22 cellular contexts compared by ENCODE assay signal in the genomic region with DNA sequence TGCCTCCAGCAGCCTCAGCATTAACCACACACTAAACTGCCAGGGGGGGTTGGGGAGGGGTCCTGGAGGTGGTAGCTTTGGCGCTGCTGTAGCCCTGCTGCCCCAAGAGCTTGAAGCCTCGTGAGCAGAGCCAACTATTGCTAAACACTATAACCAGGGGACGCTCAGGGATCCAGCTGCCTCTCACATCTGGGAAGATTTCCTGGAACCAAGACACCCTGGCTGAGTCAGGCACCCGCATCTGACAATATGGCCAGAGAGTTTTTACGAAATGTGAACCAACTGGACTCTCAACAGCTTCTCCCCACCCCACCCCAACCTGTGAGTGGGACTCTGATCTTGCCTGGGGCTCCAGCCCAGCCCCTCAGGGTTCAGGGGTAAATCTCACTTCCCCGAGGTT. TPM values are rescaled to one million over a fixed set of nuclear protein-coding genes. Genes with fewer than 3 reads are reported as not detected.
DNase-seq lines count a peak whose midpoint lies in the region; ATAC-seq, FAIRE-seq and TF ChIP-seq lines count a peak whose summit lies in the region.
"Had no signal": no experiment of that assay in that cellular context is flagged by ENCODE, and none has a peak within 500 bp of the region (broad histone marks: within the 10 kb centered on the region; RNA-seq: fewer than 3 reads in every experiment).

No MANE protein-coding gene starts in this region.

- H3K27me3 ChIP-seq in right lobe of liver (no peaks in the 10 kb centered on the region), HepG2 (ENCODE audit: control insufficient read depth in 1 of 2, insufficient read depth in 2 of 2, low read length in 2 of 2) (peaks cover 4 to 39% of the 10 kb centered on the region in 2 experiments), lower lobe of right lung (ENCODE audit: low read depth) (no peaks in the 10 kb centered on the region), SJCRH30 (peaks cover 15% of the 10 kb centered on the region; the same call in 1 of the 2 replicates)
- H3K27me3 ChIP-seq: breast epithelium, Peyer's patch, vagina had no signal

- TF ChIP-seq EP300 in HepG2 (IDR thresholded peaks at IDR 0.05; ENCODE audit: low read depth in 2 of 2, low read length in 2 of 2): no peak
- no peak for TF ChIP-seq EP300 in HepG2 (CRISPR knock-in tag; IDR thresholded peaks at IDR 0.05; ENCODE audit: borderline replicate concordance)

- H3K27ac Mint-ChIP-seq in type B pancreatic cell: no peak overlapping the region

- no peak overlapping the region for H3K27ac ChIP-seq in right lobe of liver
- H3K27ac ChIP-seq in HepG2 (ENCODE audit: extremely low read length, insufficient read depth, low read length): no peak overlapping the region
- no peak overlapping the region for H3K27ac ChIP-seq in lower lobe of right lung
- H3K27ac ChIP-seq in SJCRH30: no peak overlapping the region
- H3K27ac ChIP-seq: breast epithelium, neutrophil, Peyer's patch, vagina had no signal

- no peak for FAIRE-seq in HepG2 (lab: Jason Lieb, UNC)
- FAIRE-seq: G401.6, GM12892, islet of Langerhans had no signal

- BruUV-seq in HepG2 (replicated peaks; lab: Mats Ljungman, UMichigan): no TSS peak

- H3K4me1 Mint-ChIP-seq in type B pancreatic cell (ENCODE audit: unreplicated experiment): peaks cover 29% of the 10 kb centered on the region

- DNase-seq in right lobe of liver (peak in 2 of 3 donors; percentile 24 to 25), HepG2 (ENCODE audit: low spot score) (no peak), fibroblast of peridontal ligament (ENCODE audit: extremely low read depth) (peak; percentile 66), lower lobe of right lung (peak; percentile 16), pons (ENCODE audit: low spot score) (no peak), type B pancreatic cell (ENCODE audit: extremely low spot score, unreplicated experiment) (no peak), SJCRH30 (no peak), HuH-7 (ENCODE audit: low spot score) (no peak)
- DNase-seq: effector memory CD8-positive, alpha-beta T cell; midbrain; NCI-H2029; NCI-H748 treated with DMSO at 0.1 percent for 48 hours; stimulated activated naive CD4-positive, alpha-beta T cell treated with Interleukin-2 at 50 U/mL for 16 hours had no signal

- H3K9me3 ChIP-seq in right lobe of liver (no peaks in the 10 kb centered on the region), HepG2 (ENCODE audit: low read length) (no peaks in the 10 kb centered on the region), lower lobe of right lung (no peaks in the 10 kb centered on the region), SJCRH30 (replicated peaks) (no peaks in the 10 kb centered on the region)
- H3K9me3 ChIP-seq: breast epithelium, Caco-2, neutrophil, Peyer's patch, vagina had no signal

- 92% methylated on average over 2 of the region's 6 CpGs for WGBS in right lobe of liver (ENCODE audit: insufficient coverage, low coverage, low lambda C conversion rate, missing lambda C conversion rate)
- 20% methylated on average over 6 of the region's 6 CpGs for WGBS in HepG2 (ENCODE audit: low lambda C conversion rate)

- in situ Hi-C loops in HepG2 (cut with HindIII; ENCODE audit: extremely low pct_ligation_motif_present, low pct_unique_long_range_greater_than_20kb): no loop called here

- no peak for TF ChIP-seq POLR2A in right lobe of liver (IDR thresholded peaks at IDR 0.05)
- TF ChIP-seq POLR2A in HepG2 (IDR thresholded peaks at IDR 0.05; ENCODE audit: insufficient read depth in 1 of 2, low read depth in 2 of 2, low read length in 2 of 2): no peak

- no peak for TF ChIP-seq CTCF in right lobe of liver (IDR thresholded peaks at IDR 0.05)
- no peak for TF ChIP-seq CTCF in HepG2 (CRISPR knock-in tag; IDR thresholded peaks at IDR 0.05)
- no peak for TF ChIP-seq CTCF in lower lobe of right lung (IDR thresholded peaks at IDR 0.05)
- TF ChIP-seq CTCF in type B pancreatic cell (conservative IDR thresholded peaks at IDR 0.05): no peak

- intact Hi-C loops in right lobe of liver (cut with DNase I) (no loop called here), HepG2 (cut with micrococcal nuclease; ENCODE audit: unreplicated experiment) (no loop called here), lower lobe of right lung (cut with DNase I) (no loop called here)

- no peak overlapping the region for H3K9ac ChIP-seq in HepG2 (ENCODE audit: insufficient read depth, low read depth, low read length)

- H3K9me3 Mint-ChIP-seq in type B pancreatic cell: no peaks in the 10 kb centered on the region
- H3K9me3 Mint-ChIP-seq: effector memory CD8-positive, alpha-beta T cell had no signal

- peaks cover 23% of the 10 kb centered on the region for H3K27me3 Mint-ChIP-seq in type B pancreatic cell

- CTCF ChIA-PET in HepG2 (lab: Yijun Ruan, JAX; ENCODE audit: low intra/inter-chr PET ratio, low total read pairs): no interaction called here

- peaks cover 4% of the 10 kb centered on the region for H3K36me3 Mint-ChIP-seq in type B pancreatic cell

- POLR2A ChIA-PET in HepG2 (lab: Yijun Ruan, JAX): no interaction called here

- H3K4me2 ChIP-seq in HepG2 (ENCODE audit: low read depth, low read length): no peak overlapping the region

- no peak for TF ChIP-seq RAD21 in HepG2 (CRISPR knock-in tag; IDR thresholded peaks at IDR 0.05)

- no peak overlapping the region for H2AFZ ChIP-seq in HepG2 (ENCODE audit: low read length)

- no peaks in the 10 kb centered on the region for H4K20me1 ChIP-seq in HepG2 (ENCODE audit: insufficient read depth, low read length)

- H3K4me1 ChIP-seq in right lobe of liver: peaks cover 0 to 12% (median 7%) of the 10 kb centered on the region in 4 donors
- H3K4me1 ChIP-seq in HepG2 (ENCODE audit: insufficient read depth, low read length): peaks cover 26% of the 10 kb centered on the region
- peaks cover 33% of the 10 kb centered on the region for H3K4me1 ChIP-seq in lower lobe of right lung
- H3K4me1 ChIP-seq in SJCRH30: no peaks in the 10 kb centered on the region

- H3K79me2 ChIP-seq in HepG2 (ENCODE audit: insufficient read depth, low read length): no peaks in the 10 kb centered on the region

- no peaks in the 10 kb centered on the region for H3K36me3 ChIP-seq in right lobe of liver
- H3K36me3 ChIP-seq in HepG2 (replicated peaks in 1 of 2; ENCODE audit: control insufficient read depth in 1 of 2, insufficient read depth in 2 of 2, low read length in 2 of 2): no peaks in the 10 kb centered on the region
- no peaks in the 10 kb centered on the region for H3K36me3 ChIP-seq in lower lobe of right lung
- H3K36me3 ChIP-seq in SJCRH30: no peaks in the 10 kb centered on the region
- H3K36me3 ChIP-seq: breast epithelium, neutrophil, Peyer's patch, vagina had no signal

- ATAC-seq in right lobe of liver: no peak
- ATAC-seq in HepG2: no peak
- no peak for ATAC-seq in lower lobe of right lung
- ATAC-seq: effector memory CD8-positive, alpha-beta T cell had no signal

- H3K4me3 Mint-ChIP-seq in type B pancreatic cell: no peak overlapping the region
- H3K4me3 Mint-ChIP-seq: effector memory CD8-positive, alpha-beta T cell had no signal

- H3K4me3 ChIP-seq in right lobe of liver: no peak overlapping the region
- no peak overlapping the region for H3K4me3 ChIP-seq in HepG2 (replicated peaks in 1 of 3; ENCODE audit: insufficient read depth in 1 of 3, low read depth in 2 of 3, low read length in 3 of 3)
- H3K4me3 ChIP-seq in lower lobe of right lung: no peak overlapping the region
- H3K4me3 ChIP-seq in SJCRH30: no peak overlapping the region
- H3K4me3 ChIP-seq: breast epithelium, Peyer's patch, skin epidermis, vagina had no signal

RNA-seq across cellular contexts. Expression of gene C1QTNF6, which starts 14.3 kb away (rescaled TPM):
- 10 to 100 TPM in 2 of 6 experiments, 1 to 10 TPM in 4; 3.3 to 12.6 (median 6.3) TPM for total RNA-seq in right lobe of liver
- total RNA-seq in HepG2 (2016; rRNA removed; fragmentation: Illumina TruSeq; extraction: Trizol): 1.5 and 2.7 TPM in 2 replicates
- total RNA-seq in HepG2 (2016; cell fraction: cytosol; rRNA removed; fragmentation: Illumina TruSeq; extraction: Trizol; ENCODE audit: low read depth): 0.40 and 0.97 TPM in 2 replicates
- total RNA-seq in HepG2 (2016; cell fraction: insoluble cytoplasmic fraction; rRNA removed; fragmentation: Illumina TruSeq; extraction: Trizol): 1.1 and 2.5 TPM in 2 replicates
- 1.7 and 1.8 TPM in 2 replicates for total RNA-seq in HepG2 (2016; cell fraction: membrane; rRNA removed; fragmentation: Illumina TruSeq; extraction: Trizol)
- total RNA-seq in HepG2 (2016; cell fraction: nucleus; rRNA removed; fragmentation: Illumina TruSeq; extraction: Trizol): 4.5 and 5.3 TPM in 2 replicates
- polyA plus RNA-seq in HepG2 (2011; rRNA removed): 6.9 and 10.7 TPM in 2 replicates
- 3.0 and 4.1 TPM in 2 replicates for polyA plus RNA-seq in HepG2 (2011; cell fraction: cytosol; rRNA removed)
- polyA plus RNA-seq in HepG2 (2011; cell fraction: nucleus; rRNA removed): 39.8 and 43.2 TPM in 2 replicates
- 4.1 and 5.1 TPM in 2 replicates for polyA plus RNA-seq in HepG2 (2012)
- polyA plus RNA-seq in HepG2 (2016; cell fraction: cytosol; fragmentation: Illumina TruSeq; extraction: Trizol; ENCODE audit: low read depth): 0.60 and 1.2 TPM in 2 replicates
- 1.7 and 1.9 TPM in 2 replicates for polyA plus RNA-seq in HepG2 (2016; cell fraction: insoluble cytoplasmic fraction; fragmentation: Illumina TruSeq; extraction: Trizol; ENCODE audit: low read depth)
- 1.6 and 1.8 TPM in 2 replicates for polyA plus RNA-seq in HepG2 (2016; cell fraction: membrane; fragmentation: Illumina TruSeq; extraction: Trizol; ENCODE audit: low read depth)
- polyA plus RNA-seq in HepG2 (2016; cell fraction: nucleus; fragmentation: Illumina TruSeq; extraction: Trizol; ENCODE audit: insufficient read depth, low read depth): 8.4 and 10.3 TPM in 2 replicates
- polyA minus RNA-seq in HepG2 (2011; rRNA and poly(A)+ RNA removed; ENCODE audit: low replicate concordance): 8.3 and 36.4 TPM in 2 replicates
- polyA minus RNA-seq in HepG2 (2011; cell fraction: cytosol; rRNA and poly(A)+ RNA removed): 2.5 and 4.0 TPM in 2 replicates
- polyA minus RNA-seq in HepG2 (2011; cell fraction: nucleus; rRNA and poly(A)+ RNA removed): 18.0 and 21.3 TPM in 2 replicates
- 5.3 TPM for total RNA-seq in lower lobe of right lung
- 23.2 and 26.2 TPM in 2 replicates for total RNA-seq in type B pancreatic cell (ENCODE audit: low replicate concordance)
- total RNA-seq in SJCRH30 (2014; rRNA removed; shearing (Covaris generic)): 0.08 TPM in 1 of 2 replicates, not detected in the other

RNA-seq across cellular contexts. Expression of gene IL2RB, which starts 24.0 kb away (rescaled TPM):
- total RNA-seq in right lobe of liver (1 to 10 TPM; 1.2 to 8.6 (median 2.0) TPM), HepG2 (2016; rRNA removed; fragmentation: Illumina TruSeq; extraction: Trizol) (not detected in 2 replicates), lower lobe of right lung (10.2 TPM), type B pancreatic cell (ENCODE audit: low replicate concordance) (0.12 and 0.68 TPM in 2 replicates)
- total RNA-seq in HepG2 (2016; cell fraction: cytosol; rRNA removed; fragmentation: Illumina TruSeq; extraction: Trizol; ENCODE audit: low read depth): not detected in 2 replicates
- not detected in 2 replicates for total RNA-seq in HepG2 (2016; cell fraction: insoluble cytoplasmic fraction; rRNA removed; fragmentation: Illumina TruSeq; extraction: Trizol)
- not detected in 2 replicates for total RNA-seq in HepG2 (2016; cell fraction: membrane; rRNA removed; fragmentation: Illumina TruSeq; extraction: Trizol)
- not detected in 2 replicates for total RNA-seq in HepG2 (2016; cell fraction: nucleus; rRNA removed; fragmentation: Illumina TruSeq; extraction: Trizol)
- 0.05 TPM in 1 of 2 replicates, not detected in the other for polyA plus RNA-seq in HepG2 (2011; rRNA removed)
- polyA plus RNA-seq in HepG2 (2011; cell fraction: cytosol; rRNA removed): 0.10 TPM in 1 of 2 replicates, not detected in the other
- polyA plus RNA-seq in HepG2 (2011; cell fraction: nucleus; rRNA removed): 0.09 TPM in 1 of 2 replicates, not detected in the other
- 0.03 TPM in 1 of 2 replicates, not detected in the other for polyA plus RNA-seq in HepG2 (2012)
- polyA plus RNA-seq in HepG2 (2016; cell fraction: cytosol; fragmentation: Illumina TruSeq; extraction: Trizol; ENCODE audit: low read depth): not detected in 2 replicates
- polyA plus RNA-seq in HepG2 (2016; cell fraction: insoluble cytoplasmic fraction; fragmentation: Illumina TruSeq; extraction: Trizol; ENCODE audit: low read depth): not detected in 2 replicates
- not detected in 2 replicates for polyA plus RNA-seq in HepG2 (2016; cell fraction: membrane; fragmentation: Illumina TruSeq; extraction: Trizol; ENCODE audit: low read depth)
- polyA plus RNA-seq in HepG2 (2016; cell fraction: nucleus; fragmentation: Illumina TruSeq; extraction: Trizol; ENCODE audit: insufficient read depth, low read depth): not detected in 2 replicates
- 0.06 TPM in 1 of 2 replicates, not detected in the other for polyA minus RNA-seq in HepG2 (2011; rRNA and poly(A)+ RNA removed; ENCODE audit: low replicate concordance)
- not detected in 2 replicates for polyA minus RNA-seq in HepG2 (2011; cell fraction: cytosol; rRNA and poly(A)+ RNA removed)
- not detected in 2 replicates for polyA minus RNA-seq in HepG2 (2011; cell fraction: nucleus; rRNA and poly(A)+ RNA removed)
- total RNA-seq in SJCRH30 (2014; rRNA removed; shearing (Covaris generic)): 0.13 and 0.26 TPM in 2 replicates
- total RNA-seq: Caco-2 had no signal

RNA-seq across cellular contexts. Expression of gene SSTR3, which starts 38.6 kb away (rescaled TPM):
- total RNA-seq in right lobe of liver (not detected), HepG2 (2016; rRNA removed; fragmentation: Illumina TruSeq; extraction: Trizol) (0.39 and 0.64 TPM in 2 replicates), lower lobe of right lung (not detected), type B pancreatic cell (ENCODE audit: low replicate concordance) (2.4 and 3.4 TPM in 2 replicates)
- 0.09 and 0.10 TPM in 2 replicates for total RNA-seq in HepG2 (2016; cell fraction: cytosol; rRNA removed; fragmentation: Illumina TruSeq; extraction: Trizol; ENCODE audit: low read depth)
- total RNA-seq in HepG2 (2016; cell fraction: insoluble cytoplasmic fraction; rRNA removed; fragmentation: Illumina TruSeq; extraction: Trizol): 0.39 and 0.49 TPM in 2 replicates
- total RNA-seq in HepG2 (2016; cell fraction: membrane; rRNA removed; fragmentation: Illumina TruSeq; extraction: Trizol): 0.25 and 0.38 TPM in 2 replicates
- 0.60 and 0.65 TPM in 2 replicates for total RNA-seq in HepG2 (2016; cell fraction: nucleus; rRNA removed; fragmentation: Illumina TruSeq; extraction: Trizol)
- polyA plus RNA-seq in HepG2 (2011; rRNA removed): 0.08 and 0.09 TPM in 2 replicates
- 0.07 and 0.09 TPM in 2 replicates for polyA plus RNA-seq in HepG2 (2011; cell fraction: cytosol; rRNA removed)
- polyA plus RNA-seq in HepG2 (2011; cell fraction: nucleus; rRNA removed): 0.21 and 0.35 TPM in 2 replicates
- polyA plus RNA-seq in HepG2 (2012): 0.04 and 0.05 TPM in 2 replicates
- polyA plus RNA-seq in HepG2 (2016; cell fraction: cytosol; fragmentation: Illumina TruSeq; extraction: Trizol; ENCODE audit: low read depth): 0.06 and 0.11 TPM in 2 replicates
- 0.24 and 0.28 TPM in 2 replicates for polyA plus RNA-seq in HepG2 (2016; cell fraction: insoluble cytoplasmic fraction; fragmentation: Illumina TruSeq; extraction: Trizol; ENCODE audit: low read depth)
- 0.11 and 0.14 TPM in 2 replicates for polyA plus RNA-seq in HepG2 (2016; cell fraction: membrane; fragmentation: Illumina TruSeq; extraction: Trizol; ENCODE audit: low read depth)
- 0.53 and 0.95 TPM in 2 replicates for polyA plus RNA-seq in HepG2 (2016; cell fraction: nucleus; fragmentation: Illumina TruSeq; extraction: Trizol; ENCODE audit: insufficient read depth, low read depth)
- 0.07 and 0.30 TPM in 2 replicates for polyA minus RNA-seq in HepG2 (2011; rRNA and poly(A)+ RNA removed; ENCODE audit: low replicate concordance)
- polyA minus RNA-seq in HepG2 (2011; cell fraction: cytosol; rRNA and poly(A)+ RNA removed): not detected in 2 replicates
- 0.13 TPM in 1 of 2 replicates, not detected in the other for polyA minus RNA-seq in HepG2 (2011; cell fraction: nucleus; rRNA and poly(A)+ RNA removed)
- total RNA-seq in SJCRH30 (2014; rRNA removed; shearing (Covaris generic)): not detected in 2 replicates
- total RNA-seq: breast epithelium, Caco-2, Peyer's patch, vagina had no signal

Comparison
In these comparisons a context has a peak if more than half of its experiments do, and no peak if none do; other contexts are left out.
1. DNase-seq: peak in right lobe of liver (2 of 3), fibroblast of peridontal ligament (single experiment) and lower lobe of right lung (single experiment); none in HepG2 (single experiment), pons (single experiment), type B pancreatic cell (single experiment), SJCRH30 (0 of 2) and HuH-7 (single experiment).